ENCODE assay signal across 1 cellular context in genomic region chr5:126793097-126793496, GRCh38.
TF ChIP-seq lines count a peak whose summit lies in the region.

No MANE protein-coding gene starts in this region.

TF ChIP-seq in WTC11, 78 proteins besides CTCF, POLR2A, EP300 and RAD21:
- TF ChIP-seq, protein P1, sequence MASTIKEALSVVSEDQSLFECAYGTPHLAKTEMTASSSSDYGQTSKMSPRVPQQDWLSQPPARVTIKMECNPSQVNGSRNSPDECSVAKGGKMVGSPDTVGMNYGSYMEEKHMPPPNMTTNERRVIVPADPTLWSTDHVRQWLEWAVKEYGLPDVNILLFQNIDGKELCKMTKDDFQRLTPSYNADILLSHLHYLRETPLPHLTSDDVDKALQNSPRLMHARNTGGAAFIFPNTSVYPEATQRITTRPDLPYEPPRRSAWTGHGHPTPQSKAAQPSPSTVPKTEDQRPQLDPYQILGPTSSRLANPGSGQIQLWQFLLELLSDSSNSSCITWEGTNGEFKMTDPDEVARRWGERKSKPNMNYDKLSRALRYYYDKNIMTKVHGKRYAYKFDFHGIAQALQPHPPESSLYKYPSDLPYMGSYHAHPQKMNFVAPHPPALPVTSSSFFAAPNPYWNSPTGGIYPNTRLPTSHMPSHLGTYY (CRISPR knock-in tag; IDR thresholded peaks at IDR 0.05), result no peak
- TF ChIP-seq ELF4 (CRISPR knock-in tag; IDR thresholded peaks at IDR 0.05; ENCODE audit: low read depth) (no peak), ESRRA (CRISPR knock-in tag; IDR thresholded peaks at IDR 0.05; ENCODE audit: borderline replicate concordance) (no peak), SOX15 (CRISPR knock-in tag; IDR thresholded peaks at IDR 0.05) (no peak), NFATC4 (CRISPR knock-in tag; IDR thresholded peaks at IDR 0.05) (no peak), ZNF423 (CRISPR knock-in tag; IDR thresholded peaks at IDR 0.05) (no peak), ZNF138 (CRISPR knock-in tag; conservative IDR thresholded peaks at IDR 0.05) (no peak), JAZF1 (CRISPR knock-in tag; IDR thresholded peaks at IDR 0.05) (no peak), AFF4 (CRISPR knock-in tag; IDR thresholded peaks at IDR 0.05; ENCODE audit: borderline replicate concordance) (no peak), NFYB (CRISPR knock-in tag; conservative IDR thresholded peaks at IDR 0.05; ENCODE audit: low read depth) (no peak), ZNF396 (CRISPR knock-in tag; IDR thresholded peaks at IDR 0.05; ENCODE audit: borderline replicate concordance) (no peak), USF1 (CRISPR knock-in tag; IDR thresholded peaks at IDR 0.05) (no peak), MXD4 (CRISPR knock-in tag; IDR thresholded peaks at IDR 0.05; ENCODE audit: borderline replicate concordance) (no peak)
- TF ChIP-seq, protein P2, sequence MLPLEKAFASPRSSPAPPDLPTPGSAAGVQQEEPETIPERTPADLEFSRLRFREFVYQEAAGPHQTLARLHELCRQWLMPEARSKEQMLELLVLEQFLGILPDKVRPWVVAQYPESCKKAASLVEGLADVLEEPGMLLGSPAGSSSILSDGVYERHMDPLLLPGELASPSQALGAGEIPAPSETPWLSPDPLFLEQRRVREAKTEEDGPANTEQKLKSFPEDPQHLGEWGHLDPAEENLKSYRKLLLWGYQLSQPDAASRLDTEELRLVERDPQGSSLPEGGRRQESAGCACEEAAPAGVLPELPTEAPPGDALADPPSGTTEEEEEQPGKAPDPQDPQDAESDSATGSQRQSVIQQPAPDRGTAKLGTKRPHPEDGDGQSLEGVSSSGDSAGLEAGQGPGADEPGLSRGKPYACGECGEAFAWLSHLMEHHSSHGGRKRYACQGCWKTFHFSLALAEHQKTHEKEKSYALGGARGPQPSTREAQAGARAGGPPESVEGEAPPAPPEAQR (CRISPR knock-in tag; IDR thresholded peaks at IDR 0.05), result no peak
- TF ChIP-seq, protein P3, sequence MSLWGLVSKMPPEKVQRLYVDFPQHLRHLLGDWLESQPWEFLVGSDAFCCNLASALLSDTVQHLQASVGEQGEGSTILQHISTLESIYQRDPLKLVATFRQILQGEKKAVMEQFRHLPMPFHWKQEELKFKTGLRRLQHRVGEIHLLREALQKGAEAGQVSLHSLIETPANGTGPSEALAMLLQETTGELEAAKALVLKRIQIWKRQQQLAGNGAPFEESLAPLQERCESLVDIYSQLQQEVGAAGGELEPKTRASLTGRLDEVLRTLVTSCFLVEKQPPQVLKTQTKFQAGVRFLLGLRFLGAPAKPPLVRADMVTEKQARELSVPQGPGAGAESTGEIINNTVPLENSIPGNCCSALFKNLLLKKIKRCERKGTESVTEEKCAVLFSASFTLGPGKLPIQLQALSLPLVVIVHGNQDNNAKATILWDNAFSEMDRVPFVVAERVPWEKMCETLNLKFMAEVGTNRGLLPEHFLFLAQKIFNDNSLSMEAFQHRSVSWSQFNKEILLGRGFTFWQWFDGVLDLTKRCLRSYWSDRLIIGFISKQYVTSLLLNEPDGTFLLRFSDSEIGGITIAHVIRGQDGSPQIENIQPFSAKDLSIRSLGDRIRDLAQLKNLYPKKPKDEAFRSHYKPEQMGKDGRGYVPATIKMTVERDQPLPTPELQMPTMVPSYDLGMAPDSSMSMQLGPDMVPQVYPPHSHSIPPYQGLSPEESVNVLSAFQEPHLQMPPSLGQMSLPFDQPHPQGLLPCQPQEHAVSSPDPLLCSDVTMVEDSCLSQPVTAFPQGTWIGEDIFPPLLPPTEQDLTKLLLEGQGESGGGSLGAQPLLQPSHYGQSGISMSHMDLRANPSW (CRISPR knock-in tag; conservative IDR thresholded peaks at IDR 0.05; ENCODE audit: low read depth), result no peak
- TF ChIP-seq, protein P4, sequence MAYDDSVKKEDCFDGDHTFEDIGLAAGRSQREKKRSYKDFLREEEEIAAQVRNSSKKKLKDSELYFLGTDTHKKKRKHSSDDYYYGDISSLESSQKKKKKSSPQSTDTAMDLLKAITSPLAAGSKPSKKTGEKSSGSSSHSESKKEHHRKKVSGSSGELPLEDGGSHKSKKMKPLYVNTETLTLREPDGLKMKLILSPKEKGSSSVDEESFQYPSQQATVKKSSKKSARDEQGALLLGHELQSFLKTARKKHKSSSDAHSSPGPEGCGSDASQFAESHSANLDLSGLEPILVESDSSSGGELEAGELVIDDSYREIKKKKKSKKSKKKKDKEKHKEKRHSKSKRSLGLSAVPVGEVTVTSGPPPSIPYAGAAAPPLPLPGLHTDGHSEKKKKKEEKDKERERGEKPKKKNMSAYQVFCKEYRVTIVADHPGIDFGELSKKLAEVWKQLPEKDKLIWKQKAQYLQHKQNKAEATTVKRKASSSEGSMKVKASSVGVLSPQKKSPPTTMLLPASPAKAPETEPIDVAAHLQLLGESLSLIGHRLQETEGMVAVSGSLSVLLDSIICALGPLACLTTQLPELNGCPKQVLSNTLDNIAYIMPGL (CRISPR knock-in tag; IDR thresholded peaks at IDR 0.05), result no peak
- TF ChIP-seq, protein P5, sequence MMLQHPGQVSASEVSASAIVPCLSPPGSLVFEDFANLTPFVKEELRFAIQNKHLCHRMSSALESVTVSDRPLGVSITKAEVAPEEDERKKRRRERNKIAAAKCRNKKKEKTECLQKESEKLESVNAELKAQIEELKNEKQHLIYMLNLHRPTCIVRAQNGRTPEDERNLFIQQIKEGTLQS (CRISPR knock-in tag; conservative IDR thresholded peaks at IDR 0.05), result no peak
- TF ChIP-seq, protein P6, sequence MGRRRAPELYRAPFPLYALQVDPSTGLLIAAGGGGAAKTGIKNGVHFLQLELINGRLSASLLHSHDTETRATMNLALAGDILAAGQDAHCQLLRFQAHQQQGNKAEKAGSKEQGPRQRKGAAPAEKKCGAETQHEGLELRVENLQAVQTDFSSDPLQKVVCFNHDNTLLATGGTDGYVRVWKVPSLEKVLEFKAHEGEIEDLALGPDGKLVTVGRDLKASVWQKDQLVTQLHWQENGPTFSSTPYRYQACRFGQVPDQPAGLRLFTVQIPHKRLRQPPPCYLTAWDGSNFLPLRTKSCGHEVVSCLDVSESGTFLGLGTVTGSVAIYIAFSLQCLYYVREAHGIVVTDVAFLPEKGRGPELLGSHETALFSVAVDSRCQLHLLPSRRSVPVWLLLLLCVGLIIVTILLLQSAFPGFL (CRISPR knock-in tag; IDR thresholded peaks at IDR 0.05; ENCODE audit: borderline replicate concordance), result no peak
- TF ChIP-seq, protein P7, sequence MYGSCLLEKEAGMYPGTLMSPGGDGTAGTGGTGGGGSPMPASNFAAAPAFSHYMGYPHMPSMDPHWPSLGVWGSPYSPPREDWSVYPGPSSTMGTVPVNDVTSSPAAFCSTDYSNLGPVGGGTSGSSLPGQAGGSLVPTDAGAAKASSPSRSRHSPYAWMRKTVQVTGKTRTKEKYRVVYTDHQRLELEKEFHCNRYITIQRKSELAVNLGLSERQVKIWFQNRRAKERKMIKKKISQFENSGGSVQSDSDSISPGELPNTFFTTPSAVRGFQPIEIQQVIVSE (CRISPR knock-in tag; IDR thresholded peaks at IDR 0.05; ENCODE audit: borderline replicate concordance), result no peak
